ENCODE assay signal across 8 cellular contexts in the genomic region with DNA sequence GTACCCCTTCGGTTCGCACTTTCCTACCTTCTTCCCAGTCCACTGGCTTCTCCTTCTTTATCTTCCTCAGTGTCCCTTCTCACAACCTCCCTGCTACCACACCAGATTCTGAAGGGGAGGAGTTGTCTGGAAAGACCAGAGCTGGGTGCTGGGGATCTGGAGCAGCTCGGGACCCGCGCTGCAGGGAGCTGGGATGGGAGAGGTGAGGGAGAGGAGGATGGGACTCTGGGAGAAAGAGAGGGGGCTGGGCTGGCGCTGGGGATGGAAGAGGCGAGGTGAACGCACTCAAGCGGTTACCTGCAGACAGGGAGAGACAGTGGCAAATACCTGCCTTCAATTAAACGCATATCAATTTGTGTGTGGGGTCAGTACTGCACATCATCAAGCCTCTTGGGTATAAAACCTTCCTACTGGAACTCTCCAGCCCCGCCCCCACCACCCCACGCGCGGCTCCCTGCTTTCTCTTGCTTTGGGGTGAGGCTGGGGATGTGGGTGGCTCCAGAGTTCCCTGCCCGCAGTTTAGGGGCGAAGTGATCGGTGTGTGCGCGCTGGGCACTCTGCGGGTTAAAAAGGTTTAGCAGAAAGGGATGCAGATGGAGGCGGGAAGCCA. TPM values are rescaled to one million over a fixed set of nuclear protein-coding genes. Genes with fewer than 3 reads are reported as not detected.
DNase-seq lines count a peak whose midpoint lies in the region; ATAC-seq, FAIRE-seq and TF ChIP-seq lines count a peak whose summit lies in the region.

No MANE protein-coding gene starts in this region.

- no peaks in the 10 kb centered on the region for H4K20me1 ChIP-seq in HepG2 (ENCODE audit: insufficient read depth, low read length)

- ATAC-seq in HepG2 = no peak
- ATAC-seq in HG02884 (IDR thresholded peaks at IDR 0.05; ENCODE audit: unreplicated experiment) = no peak

- no peak overlapping the region for H2AFZ ChIP-seq in HepG2 (ENCODE audit: low read length)

- H3K36me3 ChIP-seq in adipocyte (ENCODE audit: control insufficient read depth, insufficient read depth, low read length, severe bottlenecking) (no peaks in the 10 kb centered on the region), HepG2 (replicated peaks in 1 of 2; ENCODE audit: control insufficient read depth in 1 of 2, insufficient read depth in 2 of 2, low read length in 2 of 2) (no peaks in the 10 kb centered on the region), transverse colon (no peaks in the 10 kb centered on the region)

- H3K4me2 ChIP-seq in HepG2 (ENCODE audit: low read depth, low read length) = peak overlapping the region; percentile 95

- TF ChIP-seq RAD21 in HepG2 (CRISPR knock-in tag; IDR thresholded peaks at IDR 0.05) = no peak

- H3K27ac ChIP-seq in HepG2 (ENCODE audit: extremely low read length, insufficient read depth, low read length) (no peak overlapping the region), transverse colon (no peak overlapping the region)

- H3K9ac ChIP-seq in adipocyte (ENCODE audit: low read length) (peak overlapping the region; percentile 89), HepG2 (ENCODE audit: insufficient read depth, low read depth, low read length) (no peak overlapping the region)

- H3K9me3 ChIP-seq in adipocyte (ENCODE audit: control insufficient read depth, low read length) (no peaks in the 10 kb centered on the region), HepG2 (ENCODE audit: low read length) (no peaks in the 10 kb centered on the region), transverse colon (no peaks in the 10 kb centered on the region)

- TF ChIP-seq CTCF in HepG2 (CRISPR knock-in tag; IDR thresholded peaks at IDR 0.05) (no peak), transverse colon (IDR thresholded peaks at IDR 0.05) (no peak)

- BruUV-seq in HepG2 (replicated peaks; lab: Mats Ljungman, UMichigan) = no TSS peak

- intact Hi-C loops in HepG2 (cut with micrococcal nuclease; ENCODE audit: unreplicated experiment) (loop anchor here (10.0 kb wide), 1 partner anchor 361 kb away; no protein-coding TSS in a partner anchor), transverse colon (cut with DNase I; ENCODE audit: low total_unique reads) (no loop called here)

- H3K4me1 ChIP-seq in adipocyte (ENCODE audit: control insufficient read depth, insufficient read depth, low read length) (peaks cover 9% of the 10 kb centered on the region), HepG2 (ENCODE audit: insufficient read depth, low read length) (peaks cover 26% of the 10 kb centered on the region), transverse colon (peaks cover 4 to 20% (median 16%) of the 10 kb centered on the region in 4 donors)

- H3K4me3 ChIP-seq in adipocyte (ENCODE audit: low read length) (peak overlapping the region; percentile 95), HepG2 (replicated peaks in 1 of 3; ENCODE audit: insufficient read depth in 1 of 3, low read depth in 2 of 3, low read length in 3 of 3) (peak overlapping the region; percentile 85 to 88 (median 87)), transverse colon (peak overlapping the region in 3 of 4 donors; percentile 61 to 82 (median 64))

- FAIRE-seq in HepG2 (lab: Jason Lieb, UNC) (no peak), HTR-8/SVneo (lab: Jason Lieb, UNC) (no peak)

- TF ChIP-seq POLR2A in HepG2 (IDR thresholded peaks at IDR 0.05; ENCODE audit: insufficient read depth in 1 of 2, low read depth in 2 of 2, low read length in 2 of 2) (no peak), transverse colon (IDR thresholded peaks at IDR 0.05) (no peak)

- TF ChIP-seq EP300 in HepG2 (IDR thresholded peaks at IDR 0.05; ENCODE audit: low read depth in 2 of 2, low read length in 2 of 2) (no peak), HepG2 (CRISPR knock-in tag; IDR thresholded peaks at IDR 0.05; ENCODE audit: borderline replicate concordance) (no peak), transverse colon (IDR thresholded peaks at IDR 0.05; ENCODE audit: low read depth) (no peak)

- DNase-seq in activated effector memory CD4-positive, alpha-beta T cell treated with anti-CD3 and anti-CD28 coated beads, Interleukin-2, amount 50 U/mL, for 16 hours = peak; percentile 65
- DNase-seq in activated effector memory CD4-positive, alpha-beta T cell treated with Interleukin-2 at 50 U/mL for 16 hours = no peak
- DNase-seq in adipocyte (ENCODE audit: low read depth) (no peak), HepG2 (ENCODE audit: low spot score) (no peak), transverse colon (no peak), KBM-7 (no peak), HTR-8/SVneo (ENCODE audit: insufficient read length, low spot score) (no peak)

- H3K27me3 ChIP-seq in adipocyte (replicated peaks; ENCODE audit: control insufficient read depth, insufficient read depth, low read length) (no peaks in the 10 kb centered on the region), HepG2 (ENCODE audit: control insufficient read depth in 1 of 2, insufficient read depth in 2 of 2, low read length in 2 of 2) (peaks cover 1 to 16% of the 10 kb centered on the region in 2 experiments; a peak in 4 of 5 replicates), transverse colon (peaks cover 9% of the 10 kb centered on the region)

- 49% methylated on average over 20 of the region's 21 CpGs for WGBS in HepG2 (ENCODE audit: low lambda C conversion rate)
- WGBS in transverse colon (ENCODE audit: low coverage in 1 of 2), 2 donors = 40 to 68% methylated on average over 7 to 21 of the region's 21 CpGs

- POLR2A ChIA-PET in HepG2 (lab: Yijun Ruan, JAX) = no interaction called here

- peaks cover 2% of the 10 kb centered on the region for H3K79me2 ChIP-seq in HepG2 (ENCODE audit: insufficient read depth, low read length)

- in situ Hi-C loops in HepG2 (cut with HindIII; ENCODE audit: extremely low pct_ligation_motif_present, low pct_unique_long_range_greater_than_20kb) (no loop called here), transverse colon (cut with MboI; ENCODE audit: low pct_ligation_motif_present in 1 of 4, low pct_unique_long_range_greater_than_20kb in 1 of 4, low sequenced_read_pairs in 3 of 4) (loop anchor here in 1 of 4 donors (25.0 kb wide), 1 partner anchor 383 kb away; no protein-coding TSS in a partner anchor), KBM-7 (cut with MboI; ENCODE audit: low pct_unique_long_range_greater_than_20kb, low sequenced_read_pairs) (no loop called here)

- CTCF ChIA-PET in HepG2 (lab: Yijun Ruan, JAX; ENCODE audit: low intra/inter-chr PET ratio, low total read pairs) = no interaction called here

TF ChIP-seq in HepG2, 621 proteins besides CTCF, POLR2A, EP300 and RAD21 (continues in another document):
- no peak for TF ChIP-seq HMG20B (CRISPR knock-in tag; conservative IDR thresholded peaks at IDR 0.05)
- TF ChIP-seq SP2 (CRISPR knock-in tag; IDR thresholded peaks at IDR 0.05) = no peak
- TF ChIP-seq, protein P1, sequence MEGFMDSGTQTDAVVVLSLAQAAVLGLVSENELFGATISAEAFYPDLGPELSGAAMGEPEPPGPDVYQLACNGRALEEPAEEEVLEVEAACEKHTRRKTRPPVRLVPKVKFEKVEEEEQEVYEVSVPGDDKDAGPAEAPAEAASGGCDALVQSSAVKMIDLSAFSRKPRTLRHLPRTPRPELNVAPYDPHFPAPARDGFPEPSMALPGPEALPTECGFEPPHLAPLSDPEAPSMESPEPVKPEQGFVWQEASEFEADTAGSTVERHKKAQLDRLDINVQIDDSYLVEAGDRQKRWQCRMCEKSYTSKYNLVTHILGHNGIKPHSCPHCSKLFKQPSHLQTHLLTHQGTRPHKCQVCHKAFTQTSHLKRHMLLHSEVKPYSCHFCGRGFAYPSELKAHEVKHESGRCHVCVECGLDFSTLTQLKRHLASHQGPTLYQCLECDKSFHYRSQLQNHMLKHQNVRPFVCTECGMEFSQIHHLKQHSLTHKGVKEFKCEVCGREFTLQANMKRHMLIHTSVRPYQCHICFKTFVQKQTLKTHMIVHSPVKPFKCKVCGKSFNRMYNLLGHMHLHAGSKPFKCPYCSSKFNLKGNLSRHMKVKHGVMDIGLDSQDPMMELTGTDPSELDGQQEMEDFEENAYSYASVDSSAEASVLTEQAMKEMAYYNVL (CRISPR knock-in tag; IDR thresholded peaks at IDR 0.05; ENCODE audit: borderline replicate concordance) = no peak
- TF ChIP-seq ZNF234 (CRISPR knock-in tag; conservative IDR thresholded peaks at IDR 0.05) = no peak
- TF ChIP-seq SOX5 (CRISPR knock-in tag; IDR thresholded peaks at IDR 0.05; ENCODE audit: borderline replicate concordance) = no peak
- no peak for TF ChIP-seq ZNF10 (CRISPR knock-in tag; IDR thresholded peaks at IDR 0.05; ENCODE audit: borderline replicate concordance, low read depth)
- no peak for TF ChIP-seq ZNF263 (CRISPR knock-in tag; IDR thresholded peaks at IDR 0.05)

RNA-seq across cellular contexts. Expression of gene PAM, which starts 1.1 kb away (rescaled TPM):
- total RNA-seq in HepG2 (2016; rRNA removed; fragmentation: Illumina TruSeq; extraction: Trizol) = 14.5 and 20.2 TPM in 2 replicates
- 2.9 and 4.1 TPM in 2 replicates for total RNA-seq in HepG2 (2016; cell fraction: cytosol; rRNA removed; fragmentation: Illumina TruSeq; extraction: Trizol; ENCODE audit: low read depth)
- 15.9 and 21.2 TPM in 2 replicates for total RNA-seq in HepG2 (2016; cell fraction: insoluble cytoplasmic fraction; rRNA removed; fragmentation: Illumina TruSeq; extraction: Trizol)
- total RNA-seq in HepG2 (2016; cell fraction: membrane; rRNA removed; fragmentation: Illumina TruSeq; extraction: Trizol) = 11.0 and 12.0 TPM in 2 replicates
- total RNA-seq in HepG2 (2016; cell fraction: nucleus; rRNA removed; fragmentation: Illumina TruSeq; extraction: Trizol) = 26.2 and 31.9 TPM in 2 replicates
- 65.9 and 79.1 TPM in 2 replicates for polyA plus RNA-seq in HepG2 (2011; rRNA removed)
- polyA plus RNA-seq in HepG2 (2011; cell fraction: cytosol; rRNA removed) = 32.9 and 50.9 TPM in 2 replicates
- polyA plus RNA-seq in HepG2 (2011; cell fraction: nucleus; rRNA removed) = 21.8 and 24.3 TPM in 2 replicates
- polyA plus RNA-seq in HepG2 (2012) = 45.1 and 59.9 TPM in 2 replicates
- 2.9 TPM in 2 replicates for polyA plus RNA-seq in HepG2 (2016; cell fraction: cytosol; fragmentation: Illumina TruSeq; extraction: Trizol; ENCODE audit: low read depth)
- 13.7 and 15.8 TPM in 2 replicates for polyA plus RNA-seq in HepG2 (2016; cell fraction: insoluble cytoplasmic fraction; fragmentation: Illumina TruSeq; extraction: Trizol; ENCODE audit: low read depth)
- 7.8 and 9.1 TPM in 2 replicates for polyA plus RNA-seq in HepG2 (2016; cell fraction: membrane; fragmentation: Illumina TruSeq; extraction: Trizol; ENCODE audit: low read depth)
- polyA plus RNA-seq in HepG2 (2016; cell fraction: nucleus; fragmentation: Illumina TruSeq; extraction: Trizol; ENCODE audit: insufficient read depth, low read depth) = 28.2 and 31.3 TPM in 2 replicates
- polyA minus RNA-seq in HepG2 (2011; rRNA and poly(A)+ RNA removed; ENCODE audit: low replicate concordance) = 90.8 and 98.2 TPM in 2 replicates
- 38.8 and 52.7 TPM in 2 replicates for polyA minus RNA-seq in HepG2 (2011; cell fraction: cytosol; rRNA and poly(A)+ RNA removed)
- 80.4 and 84.7 TPM in 2 replicates for polyA minus RNA-seq in HepG2 (2011; cell fraction: nucleus; rRNA and poly(A)+ RNA removed)
- total RNA-seq in transverse colon = 100 to 1,000 TPM in 2 of 4 donors, 10 to 100 TPM in 2; 73.0 to 181 (median 138) TPM
